In genomic region chr3:7545334-7545733, GRCh38 we compare ENCODE assay signal across 27 cellular contexts.
"Had no signal": no experiment of that assay in that cellular context is flagged by ENCODE, and none has a peak within 500 bp of the region (broad histone marks: within the 10 kb centered on the region; RNA-seq: fewer than 3 reads in every experiment).

No MANE protein-coding gene starts in this region.

- H3K4me3 ChIP-seq: dorsolateral prefrontal cortex, esophagus muscularis mucosa, left ventricle myocardium inferior, lower lobe of right lung, pancreas, sigmoid colon, spleen, suprapubic skin, transverse colon, upper lobe of right lung, uterus had no signal

- H3K36me3 ChIP-seq: esophagus muscularis mucosa, left ventricle myocardium inferior, lower lobe of right lung, pancreas, sigmoid colon, spleen, suprapubic skin, transverse colon, upper lobe of right lung, uterus had no signal

- DNase-seq: cortex of kidney; dorsolateral prefrontal cortex; effector CD4-positive, alpha-beta T cell; foreskin melanocyte; hypothalamus; immature natural killer cell; islet precursor cell; kidney glomerular epithelial cell; left colon; left ventricle myocardium inferior; lower lobe of right lung; natural killer cell; occipital lobe; pancreas; right cardiac atrium; sigmoid colon; spleen; stimulated activated CD4-positive, alpha-beta T cell treated with anti-CD3 and anti-CD28 coated beads, Interleukin-4, amount 100 ng/mL, for 4 hours; stimulated activated naive CD8-positive, alpha-beta T cell treated with anti-CD3 and anti-CD28 coated beads, Interleukin-15, amount 100 ng/mL, for 72 hours; transverse colon; upper lobe of right lung; uterus had no signal

- H3K4me1 ChIP-seq: left ventricle myocardium inferior, lower lobe of right lung, pancreas, sigmoid colon, spleen, suprapubic skin, transverse colon, upper lobe of right lung, uterus had no signal

- H3K9me3 Mint-ChIP-seq: stimulated activated memory B cell treated with anti-CD40 and anti-IgM and Interleukin-4, amounts not matched to agents 10 μg/mL and 1 μg/mL and 100 μg/mL, for 72 hours had no signal

- H3K4me1 Mint-ChIP-seq: immature natural killer cell; stimulated activated memory B cell treated with anti-CD40 and anti-IgM and Interleukin-4, amounts not matched to agents 10 μg/mL and 1 μg/mL and 100 μg/mL, for 72 hours; stimulated activated naive CD8-positive, alpha-beta T cell treated with anti-CD3 and anti-CD28 coated beads, Interleukin-15, amount 100 ng/mL, for 72 hours had no signal

- H3K27ac Mint-ChIP-seq: immature natural killer cell; natural killer cell; progenitor cell of endocrine pancreas; stimulated activated memory B cell treated with anti-CD40 and anti-IgM and Interleukin-4, amounts not matched to agents 10 μg/mL and 1 μg/mL and 100 μg/mL, for 72 hours; stimulated activated naive CD8-positive, alpha-beta T cell treated with anti-CD3 and anti-CD28 coated beads, Interleukin-15, amount 100 ng/mL, for 72 hours had no signal

- H3K27me3 ChIP-seq: dorsolateral prefrontal cortex, esophagus muscularis mucosa, pancreas, sigmoid colon, spleen, suprapubic skin, transverse colon, upper lobe of right lung, uterus had no signal

- ATAC-seq: left colon; lower lobe of right lung; natural killer cell; pancreas; right cardiac atrium; stimulated activated memory B cell treated with anti-CD40 and anti-IgM and Interleukin-4, amounts not matched to agents 10 μg/mL and 1 μg/mL and 100 μg/mL, for 72 hours; stimulated activated naive CD8-positive, alpha-beta T cell treated with anti-CD3 and anti-CD28 coated beads, Interleukin-15, amount 100 ng/mL, for 72 hours; upper lobe of right lung had no signal

- H3K27ac ChIP-seq: dorsolateral prefrontal cortex, epithelial cell of prostate, esophagus muscularis mucosa, left ventricle myocardium inferior, lower lobe of right lung, pancreas, sigmoid colon, spleen, suprapubic skin, transverse colon, upper lobe of right lung, uterus had no signal

- H3K9me3 ChIP-seq: esophagus muscularis mucosa, left ventricle myocardium inferior, lower lobe of right lung, pancreas, sigmoid colon, spleen, suprapubic skin, transverse colon, upper lobe of right lung, uterus had no signal

- H3K27me3 Mint-ChIP-seq: stimulated activated memory B cell treated with anti-CD40 and anti-IgM and Interleukin-4, amounts not matched to agents 10 μg/mL and 1 μg/mL and 100 μg/mL, for 72 hours; stimulated activated naive CD8-positive, alpha-beta T cell treated with anti-CD3 and anti-CD28 coated beads, Interleukin-15, amount 100 ng/mL, for 72 hours had no signal

- H3K4me3 Mint-ChIP-seq: immature natural killer cell; natural killer cell; stimulated activated memory B cell treated with anti-CD40 and anti-IgM and Interleukin-4, amounts not matched to agents 10 μg/mL and 1 μg/mL and 100 μg/mL, for 72 hours; stimulated activated naive CD8-positive, alpha-beta T cell treated with anti-CD3 and anti-CD28 coated beads, Interleukin-15, amount 100 ng/mL, for 72 hours had no signal

- H3K36me3 Mint-ChIP-seq: immature natural killer cell; natural killer cell; stimulated activated memory B cell treated with anti-CD40 and anti-IgM and Interleukin-4, amounts not matched to agents 10 μg/mL and 1 μg/mL and 100 μg/mL, for 72 hours had no signal
